In genomic region chr17:75784473-75785015, GRCh38 we compare ENCODE assay signal across 8 cellular contexts. TPM values are rescaled to one million over a fixed set of nuclear protein-coding genes. Genes with fewer than 3 reads are reported as not detected.
A peak's percentile ranks its signal among the peaks of the same experiment; 100 is the strongest.
DNase-seq lines count a peak whose midpoint lies in the region; ATAC-seq and TF ChIP-seq lines count a peak whose summit lies in the region.

Gene UNK (plus strand): TSS chr17:75784806. CDS start chr17:75784881, 75 bp downstream.

- H3K27me3 Mint-ChIP-seq in immature natural killer cell (ENCODE audit: low read depth in 3 of 3) = peaks cover 11 to 22% (median 18%) of the 10 kb centered on the region in 3 donors

- no peaks in the 10 kb centered on the region for H3K27me3 ChIP-seq in smooth muscle cell (ENCODE audit: low read depth)

- H3K9me3 ChIP-seq in smooth muscle cell (replicated peaks; ENCODE audit: low read depth) = no peaks in the 10 kb centered on the region

- H3K36me3 Mint-ChIP-seq in immature natural killer cell = peaks cover 1 to 4% (median 3%) of the 10 kb centered on the region in 3 donors

- TF ChIP-seq CTCF in smooth muscle cell (IDR thresholded peaks at IDR 0.05; ENCODE audit: borderline replicate concordance, insufficient read depth, poor library complexity, severe bottlenecking) = no peak

- peak within 1 kb of the TSS; percentile 92 to 100 (median 99) for H3K27ac Mint-ChIP-seq in immature natural killer cell

- peak within 1 kb of the TSS; percentile 76 for H3K4me3 ChIP-seq in smooth muscle cell

- peak within 1 kb of the TSS; percentile 28 for H2AFZ ChIP-seq in smooth muscle cell (ENCODE audit: low read depth)

- ATAC-seq in HG03432 (IDR thresholded peaks at IDR 0.05; ENCODE audit: unreplicated experiment) = peak; percentile 63
- peak; percentile 70 to 73 for ATAC-seq in activated CD4-positive, CD25-positive, alpha-beta regulatory T cell treated with anti-CD3 and anti-CD28 coated beads, Interleukin-2, amount 50 U/mL, for 24 hours

- H3K4me1 ChIP-seq in smooth muscle cell (ENCODE audit: low read depth) = peaks cover 28% of the 10 kb centered on the region

- peak within 1 kb of the TSS; percentile 90 to 95 (median 94) for H3K4me3 Mint-ChIP-seq in immature natural killer cell

- peaks cover 35% of the 10 kb centered on the region for H3K79me2 ChIP-seq in smooth muscle cell (ENCODE audit: low read depth)

- peaks cover 8% of the 10 kb centered on the region for H4K20me1 ChIP-seq in smooth muscle cell (ENCODE audit: low read depth)

- H3K27ac ChIP-seq in smooth muscle cell (ENCODE audit: low read depth) = peak within 1 kb of the TSS; percentile 98

- H3K4me1 Mint-ChIP-seq in immature natural killer cell = peaks cover 45 to 53% of the 10 kb centered on the region in 2 donors

- peaks cover 0 to 5% (median 2%) of the 10 kb centered on the region in 6 donors for H3K9me3 Mint-ChIP-seq in immature natural killer cell

- no peaks in the 10 kb centered on the region for H3K36me3 ChIP-seq in smooth muscle cell (ENCODE audit: low read depth)

- peaks cover 17% of the 10 kb centered on the region for H3F3A ChIP-seq in smooth muscle cell (ENCODE audit: low read depth)

- DNase-seq in AG08395 (ENCODE audit: low spot score) = peak; percentile 99
- peak; percentile 82 for DNase-seq in GM19238 (ENCODE audit: insufficient read length, low spot score)
- DNase-seq in NCI-H460 (ENCODE audit: extremely low read depth, low read depth) = peak; percentile 99
- peak; percentile 96 for DNase-seq in central memory CD4-positive, alpha-beta T cell
- peak; percentile 96 to 98 (median 98) for DNase-seq in immature natural killer cell
- peak; percentile 99 for DNase-seq in smooth muscle cell (lab: John Stamatoyannopoulos, UW; ENCODE audit: unreplicated experiment)

- WGBS in smooth muscle cell (ENCODE audit: low lambda C conversion rate) = under 1% methylated on average over 28 of the region's 45 CpGs

- H3K4me2 ChIP-seq in smooth muscle cell = peak within 1 kb of the TSS; percentile 85

- peak within 1 kb of the TSS; percentile 98 for H3K9ac ChIP-seq in smooth muscle cell (ENCODE audit: low read depth)

RNA-seq across cellular contexts. Expression of gene UNK, which starts in this region (rescaled TPM):
- total RNA-seq in NCI-H460 (2014; rRNA removed; shearing (Covaris generic)) = 25.8 and 33.8 TPM in 2 replicates
- polyA plus RNA-seq in NCI-H460 (2014; cell fraction: nucleus; rRNA removed) = 38.9 and 46.4 TPM in 2 replicates
- polyA plus RNA-seq in immature natural killer cell (10 to 100 TPM; 26.0 to 48.4 (median 34.4) TPM), smooth muscle cell (26.8 and 31.5 TPM in 2 replicates)
- total RNA-seq in smooth muscle cell = 25.4 and 39.5 TPM in 2 replicates

Comparison
In these comparisons a context has a peak if more than half of its experiments do, and no peak if none do; other contexts are left out.
1. Peak in every context shown above with its lines: DNase-seq, ATAC-seq, H3K4me3 ChIP-seq and H3K27ac ChIP-seq.